8 cellular contexts compared by ENCODE assay signal in the genomic region with DNA sequence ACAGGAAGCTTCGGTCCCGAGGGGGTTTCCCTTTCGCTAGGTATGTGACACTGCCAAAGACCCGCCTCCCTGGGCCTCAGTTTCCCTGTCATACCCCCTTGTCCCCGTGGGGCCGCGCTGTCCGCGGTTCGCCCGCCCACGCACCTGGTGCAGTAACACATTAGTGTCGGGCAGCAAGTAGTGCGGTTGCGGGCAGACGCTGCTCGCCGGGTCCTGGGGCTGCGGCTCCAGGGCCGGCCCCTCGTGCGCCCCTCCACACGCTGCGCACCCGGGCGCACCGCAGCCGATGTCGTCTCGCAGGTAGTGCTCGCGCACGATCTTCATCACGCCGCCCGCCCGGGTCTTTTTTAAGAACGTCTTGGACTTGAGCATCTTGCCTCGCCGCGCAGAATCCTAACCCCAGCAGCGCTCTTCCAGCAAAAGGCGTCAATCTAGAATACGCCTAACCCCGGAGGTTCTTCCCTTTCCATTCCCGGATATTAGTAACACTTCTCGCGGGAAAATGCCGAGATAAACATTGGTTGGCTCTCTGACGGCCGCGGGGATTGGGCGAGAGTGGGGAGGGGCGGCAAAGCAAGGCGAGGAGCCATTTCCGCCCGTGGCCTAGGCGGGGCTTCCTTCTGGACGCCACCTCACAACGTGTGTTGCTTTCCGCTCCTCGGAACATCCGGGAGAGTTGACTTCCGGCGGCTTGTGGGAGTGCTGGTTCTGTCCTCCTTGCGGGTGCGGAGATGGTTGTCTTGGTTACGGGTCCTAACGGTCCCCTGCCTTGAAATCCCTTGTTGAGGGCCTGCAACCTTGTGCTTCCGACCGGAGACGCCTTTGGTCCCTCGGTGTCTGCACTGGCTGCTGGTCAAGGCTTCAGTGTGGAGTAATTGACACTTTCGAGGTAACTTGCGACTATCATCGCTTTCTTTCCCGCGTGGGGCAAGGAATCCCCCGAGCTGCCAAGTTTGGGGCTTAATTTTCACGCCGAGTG. TPM values are rescaled to one million over a fixed set of nuclear protein-coding genes. Genes with fewer than 3 reads are reported as not detected.
DNase-seq lines count a peak whose midpoint lies in the region; ATAC-seq and TF ChIP-seq lines count a peak whose summit lies in the region.

A gene with protein sequence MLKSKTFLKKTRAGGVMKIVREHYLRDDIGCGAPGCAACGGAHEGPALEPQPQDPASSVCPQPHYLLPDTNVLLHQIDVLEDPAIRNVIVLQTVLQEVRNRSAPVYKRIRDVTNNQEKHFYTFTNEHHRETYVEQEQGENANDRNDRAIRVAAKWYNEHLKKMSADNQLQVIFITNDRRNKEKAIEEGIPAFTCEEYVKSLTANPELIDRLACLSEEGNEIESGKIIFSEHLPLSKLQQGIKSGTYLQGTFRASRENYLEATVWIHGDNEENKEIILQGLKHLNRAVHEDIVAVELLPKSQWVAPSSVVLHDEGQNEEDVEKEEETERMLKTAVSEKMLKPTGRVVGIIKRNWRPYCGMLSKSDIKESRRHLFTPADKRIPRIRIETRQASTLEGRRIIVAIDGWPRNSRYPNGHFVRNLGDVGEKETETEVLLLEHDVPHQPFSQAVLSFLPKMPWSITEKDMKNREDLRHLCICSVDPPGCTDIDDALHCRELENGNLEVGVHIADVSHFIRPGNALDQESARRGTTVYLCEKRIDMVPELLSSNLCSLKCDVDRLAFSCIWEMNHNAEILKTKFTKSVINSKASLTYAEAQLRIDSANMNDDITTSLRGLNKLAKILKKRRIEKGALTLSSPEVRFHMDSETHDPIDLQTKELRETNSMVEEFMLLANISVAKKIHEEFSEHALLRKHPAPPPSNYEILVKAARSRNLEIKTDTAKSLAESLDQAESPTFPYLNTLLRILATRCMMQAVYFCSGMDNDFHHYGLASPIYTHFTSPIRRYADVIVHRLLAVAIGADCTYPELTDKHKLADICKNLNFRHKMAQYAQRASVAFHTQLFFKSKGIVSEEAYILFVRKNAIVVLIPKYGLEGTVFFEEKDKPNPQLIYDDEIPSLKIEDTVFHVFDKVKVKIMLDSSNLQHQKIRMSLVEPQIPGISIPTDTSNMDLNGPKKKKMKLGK (minus strand): TSS at position 440 of the 979 bp plus-strand sequence. CDS start 68 bp downstream, at position 372.
A gene with protein sequence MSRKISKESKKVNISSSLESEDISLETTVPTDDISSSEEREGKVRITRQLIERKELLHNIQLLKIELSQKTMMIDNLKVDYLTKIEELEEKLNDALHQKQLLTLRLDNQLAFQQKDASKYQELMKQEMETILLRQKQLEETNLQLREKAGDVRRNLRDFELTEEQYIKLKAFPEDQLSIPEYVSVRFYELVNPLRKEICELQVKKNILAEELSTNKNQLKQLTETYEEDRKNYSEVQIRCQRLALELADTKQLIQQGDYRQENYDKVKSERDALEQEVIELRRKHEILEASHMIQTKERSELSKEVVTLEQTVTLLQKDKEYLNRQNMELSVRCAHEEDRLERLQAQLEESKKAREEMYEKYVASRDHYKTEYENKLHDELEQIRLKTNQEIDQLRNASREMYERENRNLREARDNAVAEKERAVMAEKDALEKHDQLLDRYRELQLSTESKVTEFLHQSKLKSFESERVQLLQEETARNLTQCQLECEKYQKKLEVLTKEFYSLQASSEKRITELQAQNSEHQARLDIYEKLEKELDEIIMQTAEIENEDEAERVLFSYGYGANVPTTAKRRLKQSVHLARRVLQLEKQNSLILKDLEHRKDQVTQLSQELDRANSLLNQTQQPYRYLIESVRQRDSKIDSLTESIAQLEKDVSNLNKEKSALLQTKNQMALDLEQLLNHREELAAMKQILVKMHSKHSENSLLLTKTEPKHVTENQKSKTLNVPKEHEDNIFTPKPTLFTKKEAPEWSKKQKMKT (plus strand): TSS at position 673 of the 979 bp plus-strand sequence. CDS start 1,337 bp downstream, outside the sequence.

- no peaks in the 10 kb centered on the region for H3K9me3 Mint-ChIP-seq in Calu3 (ENCODE audit: low read depth, unreplicated experiment)
- no peaks in the 10 kb centered on the region for H3K9me3 Mint-ChIP-seq in activated CD8-positive, alpha-beta memory T cell treated with anti-CD3 and anti-CD28 coated beads, Interleukin-2, amount 10 ng/mL, durations not matched to agents 7 days and 5 days (ENCODE audit: low read depth)

- peak within 1 kb of the TSS; percentile 81 for H3K4me3 Mint-ChIP-seq in Calu3 (ENCODE audit: low read depth, unreplicated experiment)
- peak within 1 kb of the TSS; percentile 100 for H3K4me3 Mint-ChIP-seq in activated CD8-positive, alpha-beta memory T cell treated with anti-CD3 and anti-CD28 coated beads, Interleukin-2, amount 10 ng/mL, durations not matched to agents 7 days and 5 days

- H2BK120ac ChIP-seq in mesendoderm (ENCODE audit: low read depth, low read length), result no peak within 1 kb of the TSS

- peaks cover 20% of the 10 kb centered on the region for H3K79me2 ChIP-seq in mesendoderm (ENCODE audit: control insufficient read depth, insufficient read depth, low read length)

- H3K4me3 ChIP-seq in NT2/D1 (ENCODE audit: insufficient read length, low read depth), result peak within 1 kb of the TSS; percentile 92
- peak within 1 kb of the TSS; percentile 95 for H3K4me3 ChIP-seq in endocrine pancreas (ENCODE audit: control insufficient read depth, insufficient read depth, low read length)
- peak within 1 kb of the TSS; percentile 80 for H3K4me3 ChIP-seq in mesendoderm (ENCODE audit: low read length)

- H3K79me1 ChIP-seq in mesendoderm (ENCODE audit: low read length), result peaks cover 2% of the 10 kb centered on the region

- H4K5ac ChIP-seq in mesendoderm (ENCODE audit: low read length), result no peak within 1 kb of the TSS

- H3K4me2 ChIP-seq in mesendoderm (ENCODE audit: low read length), result peak within 1 kb of the TSS; percentile 62

- H3K36me3 ChIP-seq in NT2/D1 (ENCODE audit: insufficient read depth, insufficient read length, low read length) (peaks cover 48% of the 10 kb centered on the region), endocrine pancreas (ENCODE audit: control insufficient read depth, insufficient read depth, low read length) (no peaks in the 10 kb centered on the region), mesendoderm (ENCODE audit: control insufficient read depth, insufficient read depth, low read length) (peaks cover 2% of the 10 kb centered on the region)

- H3K23ac ChIP-seq in mesendoderm (ENCODE audit: low read length), result no peak within 1 kb of the TSS

- H3K56ac ChIP-seq in mesendoderm (ENCODE audit: low read length), result peak within 1 kb of the TSS; percentile 93

- H4K8ac ChIP-seq in mesendoderm (ENCODE audit: low read depth, low read length), result no peak within 1 kb of the TSS

- DNase-seq in Calu3 (peak; percentile 87), HUDEP-2 (lab: John Stamatoyannopoulos, UW; ENCODE audit: unreplicated experiment in 76 of 76) (peak; percentile 44 to 99 (median 95)), NT2/D1 (ENCODE audit: low read depth, low spot score) (peak; percentile 95), mesendoderm (peak; percentile 100)
- DNase-seq in activated CD8-positive, alpha-beta memory T cell treated with anti-CD3 and anti-CD28 coated beads, Interleukin-2, amount 10 ng/mL, durations not matched to agents 7 days and 5 days, result peak; percentile 99
- DNase-seq in stimulated activated CD8-positive, alpha-beta memory T cell treated with anti-CD3 and anti-CD28 coated beads, Interleukin-15, amount 100 ng/mL, for 1 hour (ENCODE audit: low read depth), result peak; percentile 88

- peak; percentile 97 for ATAC-seq in GM21381 (IDR thresholded peaks at IDR 0.05; ENCODE audit: unreplicated experiment)
- peak; percentile 98 for ATAC-seq in activated CD8-positive, alpha-beta memory T cell treated with anti-CD3 and anti-CD28 coated beads, Interleukin-2, amount 10 ng/mL, durations not matched to agents 7 days and 5 days

- H3K4me1 ChIP-seq in NT2/D1 (ENCODE audit: insufficient read depth, insufficient read length) (no peaks in the 10 kb centered on the region), endocrine pancreas (ENCODE audit: control insufficient read depth, insufficient read depth, low read length) (peaks cover 32% of the 10 kb centered on the region), mesendoderm (ENCODE audit: control insufficient read depth, low read depth, low read length) (no peaks in the 10 kb centered on the region)

- peaks cover 42% of the 10 kb centered on the region for H3K36me3 Mint-ChIP-seq in Calu3 (ENCODE audit: insufficient read depth, unreplicated experiment)
- H3K36me3 Mint-ChIP-seq in activated CD8-positive, alpha-beta memory T cell treated with anti-CD3 and anti-CD28 coated beads, Interleukin-2, amount 10 ng/mL, durations not matched to agents 7 days and 5 days, result peaks cover 41% of the 10 kb centered on the region

- H3K27ac ChIP-seq in mesendoderm (ENCODE audit: low read depth, low read length), result peak within 1 kb of the TSS; percentile 13

- peaks cover 3% of the 10 kb centered on the region for H3K4me1 Mint-ChIP-seq in Calu3 (ENCODE audit: low read depth, unreplicated experiment)
- peaks cover 55% of the 10 kb centered on the region for H3K4me1 Mint-ChIP-seq in activated CD8-positive, alpha-beta memory T cell treated with anti-CD3 and anti-CD28 coated beads, Interleukin-2, amount 10 ng/mL, durations not matched to agents 7 days and 5 days

- H2BK5ac ChIP-seq in mesendoderm (ENCODE audit: low read length), result no peak within 1 kb of the TSS

- no TSS peak for BruUV-seq in Calu3 (replicated peaks; lab: Mats Ljungman, UMichigan)

- CTCF ChIA-PET in Calu3 (lab: Charles Lee), result no interaction called here
- CTCF ChIA-PET in activated CD8-positive, alpha-beta memory T cell treated with anti-CD3 and anti-CD28 coated beads, Interleukin-2, amount 10 ng/mL, durations not matched to agents 7 days and 5 days (lab: Charles Lee), result interaction anchor here (2.4 kb wide), 1 partner anchor 53 kb away, joined by 9 read pairs; a partner anchor contains a TSS

- H3K27me3 ChIP-seq in NT2/D1 (ENCODE audit: insufficient read depth, insufficient read length), result no peaks in the 10 kb centered on the region
- no peaks in the 10 kb centered on the region for H3K27me3 ChIP-seq in endocrine pancreas (ENCODE audit: control insufficient read depth, insufficient read depth, low read length)
- no peaks in the 10 kb centered on the region for H3K27me3 ChIP-seq in mesendoderm (ENCODE audit: insufficient read depth, low read length, poor library complexity)

- H2AK5ac ChIP-seq in mesendoderm (ENCODE audit: low read length), result no peak within 1 kb of the TSS

- peak within 1 kb of the TSS; percentile 32 for H3K18ac ChIP-seq in mesendoderm (ENCODE audit: low read length)

- H3K27ac Mint-ChIP-seq in Calu3 (ENCODE audit: unreplicated experiment), result peak within 1 kb of the TSS; percentile 83
- H3K27ac Mint-ChIP-seq in activated CD8-positive, alpha-beta memory T cell treated with anti-CD3 and anti-CD28 coated beads, Interleukin-2, amount 10 ng/mL, durations not matched to agents 7 days and 5 days, result peak within 1 kb of the TSS; percentile 99

- H3K9ac ChIP-seq in NT2/D1 (ENCODE audit: insufficient read length, low read depth), result peak within 1 kb of the TSS; percentile 89
- peak within 1 kb of the TSS; percentile 93 for H3K9ac ChIP-seq in endocrine pancreas (ENCODE audit: control insufficient read depth, insufficient read depth, low read length)
- H3K9ac ChIP-seq in mesendoderm (ENCODE audit: low read length), result peak within 1 kb of the TSS; percentile 84

- TF ChIP-seq CTCF in Calu3 (IDR thresholded peaks at IDR 0.05; ENCODE audit: unreplicated experiment), result no peak

- H3K9me3 ChIP-seq in NT2/D1 (ENCODE audit: insufficient read depth, low read length), result no peaks in the 10 kb centered on the region
- H3K9me3 ChIP-seq in endocrine pancreas (ENCODE audit: control insufficient read depth, low read length), result no peaks in the 10 kb centered on the region

- H3K27me3 Mint-ChIP-seq in Calu3 (ENCODE audit: unreplicated experiment), result no peaks in the 10 kb centered on the region
- H3K27me3 Mint-ChIP-seq in activated CD8-positive, alpha-beta memory T cell treated with anti-CD3 and anti-CD28 coated beads, Interleukin-2, amount 10 ng/mL, durations not matched to agents 7 days and 5 days, result no peaks in the 10 kb centered on the region

- no CpG with 5 or more reads among the region's 81 CpGs for WGBS in mesendoderm (ENCODE audit: extremely low coverage, insufficient coverage, low lambda C conversion rate)

- H3K4ac ChIP-seq in mesendoderm (ENCODE audit: low read depth, low read length), result peak within 1 kb of the TSS; percentile 37

- H2BK15ac ChIP-seq in mesendoderm (replicated peaks; ENCODE audit: low read depth), result no peak within 1 kb of the TSS

- intact Hi-C loops in Calu3 (cut with micrococcal nuclease; ENCODE audit: unreplicated experiment), result no loop called here

RNA-seq across cellular contexts. Expression of the first gene that starts in this region (rescaled TPM):
- total RNA-seq in Calu3 (2022), result 16.5 and 19.8 TPM in 2 replicates
- total RNA-seq in activated CD8-positive, alpha-beta memory T cell treated with anti-CD3 and anti-CD28 coated beads, Interleukin-2, amount 10 ng/mL, durations not matched to agents 7 days and 5 days, result 10 to 100 TPM; 32.4 to 40.4 TPM
- 37.5 TPM for polyA plus RNA-seq in mesendoderm (2013, experiment 1 of 2)
- 38.4 TPM for polyA plus RNA-seq in mesendoderm (2013, experiment 2 of 2)

RNA-seq across cellular contexts. Expression of the second gene that starts in this region (rescaled TPM):
- total RNA-seq in Calu3 (2022), result 10.1 and 12.5 TPM in 2 replicates
- total RNA-seq in activated CD8-positive, alpha-beta memory T cell treated with anti-CD3 and anti-CD28 coated beads, Interleukin-2, amount 10 ng/mL, durations not matched to agents 7 days and 5 days, result 10 to 100 TPM; 15.6 to 30.3 TPM
- 6.2 TPM for polyA plus RNA-seq in mesendoderm (2013, experiment 1 of 2)
- polyA plus RNA-seq in mesendoderm (2013, experiment 2 of 2), result 6.4 TPM

Comparison
In these comparisons a context has a peak if more than half of its experiments do, and no peak if none do; other contexts are left out.
1. Peak in every context shown above with its lines: DNase-seq, ATAC-seq, H3K4me3 ChIP-seq and H3K27ac ChIP-seq.